ENCODE assay signal across 1 cellular context in genomic region chr22:31442768-31443489, GRCh38.
TF ChIP-seq lines count a peak whose summit lies in the region.

No MANE protein-coding gene starts in this region.

TF ChIP-seq in GM23338, 12 proteins besides CTCF, POLR2A, EP300 and RAD21:
- TF ChIP-seq REST (IDR thresholded peaks at IDR 0.05; ENCODE audit: unreplicated experiment) (no peak), NANOG (IDR thresholded peaks at IDR 0.05; ENCODE audit: borderline replicate concordance) (no peak), EZH2 (IDR thresholded peaks at IDR 0.05; ENCODE audit: low read depth, unreplicated experiment) (no peak), ZNF114 (CRISPR knock-in tag; IDR thresholded peaks at IDR 0.05) (no peak), ZNF331 (CRISPR knock-in tag; IDR thresholded peaks at IDR 0.05; ENCODE audit: low read depth) (no peak), POLR2AphosphoS5 (IDR thresholded peaks at IDR 0.05; ENCODE audit: low read depth) (no peak), ZNF462 (CRISPR knock-in tag; IDR thresholded peaks at IDR 0.05) (no peak), STAT1 (IDR thresholded peaks at IDR 0.05; ENCODE audit: unreplicated experiment) (no peak), EZH2phosphoT487 (IDR thresholded peaks at IDR 0.05; ENCODE audit: unreplicated experiment) (no peak), JUNB (IDR thresholded peaks at IDR 0.05; ENCODE audit: unreplicated experiment) (no peak), ETS1 (IDR thresholded peaks at IDR 0.05) (no peak), CREB1 (CRISPR knock-in tag; IDR thresholded peaks at IDR 0.05; ENCODE audit: low read depth) (no peak)
TF ChIP-seq in GM23338: peak in this region for 0.
